ENCODE assay signal across 21 cellular contexts in genomic region chr6:148348335-148348734, GRCh38. TPM values are rescaled to one million over a fixed set of nuclear protein-coding genes. Genes with fewer than 3 reads are reported as not detected.
"Had no signal": no experiment of that assay in that cellular context is flagged by ENCODE, and none has a peak within 500 bp of the region (broad histone marks: within the 10 kb centered on the region; RNA-seq: fewer than 3 reads in every experiment).

No MANE protein-coding gene starts in this region.

- H3K27me3 ChIP-seq: body of pancreas, hepatocyte, tibial artery, vagina had no signal

- H3K36me3 ChIP-seq: spleen, tibial artery, vagina had no signal

- DNase-seq: activated CD4-positive, alpha-beta T cell treated with anti-CD3 and anti-CD28 coated beads for 36 hours; activated CD8-positive, alpha-beta T cell treated with anti-CD3 and anti-CD28 coated beads for 36 hours; activated naive CD4-positive, alpha-beta T cell; activated naive CD8-positive, alpha-beta T cell treated with anti-CD3 and anti-CD28 coated beads, Interleukin-2, amount 10 ng/mL, durations not matched to agents 7 days and 5 days; activated T-cell treated with anti-CD3 and anti-CD28 coated beads, Interleukin-2, amount 50 U/mL, for 1 hour; body of pancreas; dermis blood vessel endothelial cell; effector memory CD4-positive, alpha-beta T cell; occipital lobe; retina; spleen; stimulated activated naive CD4-positive, alpha-beta T cell; T-helper 17 cell; tibial artery had no signal

- H3K4me3 Mint-ChIP-seq: activated CD4-positive, alpha-beta T cell treated with anti-CD3 and anti-CD28 coated beads for 36 hours; activated CD8-positive, alpha-beta T cell treated with anti-CD3 and anti-CD28 coated beads for 36 hours; activated naive CD8-positive, alpha-beta T cell treated with anti-CD3 and anti-CD28 coated beads, Interleukin-2, amount 10 ng/mL, durations not matched to agents 7 days and 5 days; activated T-helper 17 cell treated with anti-CD3 and anti-CD28 coated beads, Interleukin-2, amount 50 U/mL, for 72 hours; mesothelial cell of epicardium; natural killer cell treated with Interleukin-12 subunit alpha and Interleukin-12 subunit beta and Interleukin-15 and Interleukin-18, amount 100 ng/mL, for 72 hours; T-helper 17 cell had no signal

- H3K36me3 Mint-ChIP-seq: activated naive CD8-positive, alpha-beta T cell treated with anti-CD3 and anti-CD28 coated beads, Interleukin-2, amount 10 ng/mL, durations not matched to agents 7 days and 5 days; natural killer cell treated with Interleukin-12 subunit alpha and Interleukin-12 subunit beta and Interleukin-15 and Interleukin-18, amount 100 ng/mL, for 72 hours had no signal

- H3K9me3 ChIP-seq: body of pancreas, spleen, tibial artery, vagina had no signal

- ATAC-seq: activated CD4-positive, alpha-beta T cell treated with anti-CD3 and anti-CD28 coated beads for 36 hours; activated CD8-positive, alpha-beta T cell treated with anti-CD3 and anti-CD28 coated beads for 36 hours; activated T-helper 17 cell treated with anti-CD3 and anti-CD28 coated beads, Interleukin-2, amount 50 U/mL, for 72 hours; body of pancreas; left lobe of liver; T-helper 17 cell had no signal

- H3K9me3 Mint-ChIP-seq: activated CD8-positive, alpha-beta T cell treated with anti-CD3 and anti-CD28 coated beads for 36 hours; activated naive CD8-positive, alpha-beta T cell treated with anti-CD3 and anti-CD28 coated beads, Interleukin-2, amount 10 ng/mL, durations not matched to agents 7 days and 5 days; activated T-helper 17 cell treated with anti-CD3 and anti-CD28 coated beads, Interleukin-2, amount 50 U/mL, for 72 hours; mesothelial cell of epicardium; natural killer cell treated with Interleukin-12 subunit alpha and Interleukin-12 subunit beta and Interleukin-15 and Interleukin-18, amount 100 ng/mL, for 72 hours had no signal

- H2AFZ ChIP-seq: hepatocyte had no signal

- H3K27ac ChIP-seq: body of pancreas, hepatocyte, spleen, tibial artery, vagina had no signal

- H3K4me1 Mint-ChIP-seq: activated CD4-positive, alpha-beta T cell treated with anti-CD3 and anti-CD28 coated beads for 36 hours; activated naive CD8-positive, alpha-beta T cell treated with anti-CD3 and anti-CD28 coated beads, Interleukin-2, amount 10 ng/mL, durations not matched to agents 7 days and 5 days; activated T-helper 17 cell treated with anti-CD3 and anti-CD28 coated beads, Interleukin-2, amount 50 U/mL, for 72 hours had no signal

- H3K4me3 ChIP-seq: body of pancreas, hepatocyte, lung, spleen, tibial artery, vagina had no signal

- H3K4me2 ChIP-seq: hepatocyte had no signal

- H3K27ac Mint-ChIP-seq: activated CD4-positive, alpha-beta T cell treated with anti-CD3 and anti-CD28 coated beads for 36 hours; activated CD8-positive, alpha-beta T cell treated with anti-CD3 and anti-CD28 coated beads for 36 hours; activated naive CD8-positive, alpha-beta T cell treated with anti-CD3 and anti-CD28 coated beads, Interleukin-2, amount 10 ng/mL, durations not matched to agents 7 days and 5 days; activated T-helper 17 cell treated with anti-CD3 and anti-CD28 coated beads, Interleukin-2, amount 50 U/mL, for 72 hours; mesothelial cell of epicardium; natural killer cell treated with Interleukin-12 subunit alpha and Interleukin-12 subunit beta and Interleukin-15 and Interleukin-18, amount 100 ng/mL, for 72 hours; T-helper 17 cell had no signal

RNA-seq across cellular contexts. Expression of gene SASH1, which starts 5.7 kb away (rescaled TPM):
- total RNA-seq: activated naive CD8-positive, alpha-beta T cell treated with anti-CD3 and anti-CD28 coated beads, Interleukin-2, amount 10 ng/mL, durations not matched to agents 7 days and 5 days had no signal
